9 cellular contexts compared by ENCODE assay signal in genomic region chr17:76560036-76560876, GRCh38. TPM values are rescaled to one million over a fixed set of nuclear protein-coding genes. Genes with fewer than 3 reads are reported as not detected.
DNase-seq lines count a peak whose midpoint lies in the region; ATAC-seq, FAIRE-seq and TF ChIP-seq lines count a peak whose summit lies in the region.
"Had no signal": no experiment of that assay in that cellular context is flagged by ENCODE, and none has a peak within 500 bp of the region (broad histone marks: within the 10 kb centered on the region; RNA-seq: fewer than 3 reads in every experiment).

No MANE protein-coding gene starts in this region.

- peaks cover 17% of the 10 kb centered on the region for H3K4me1 ChIP-seq in GM12878 (ENCODE audit: control insufficient read depth, insufficient read depth, low read length)
- peaks cover 17% of the 10 kb centered on the region for H3K4me1 ChIP-seq in neural progenitor cell

- 65% methylated on average over 10 of the region's 10 CpGs for WGBS in GM12878 (ENCODE audit: insufficient coverage, insufficient replicate concordance, low lambda C conversion rate, missing lambda C conversion rate)

- H3F3A ChIP-seq in neural progenitor cell (ENCODE audit: low read depth), result peaks cover 28% of the 10 kb centered on the region

- H2AFZ ChIP-seq in GM12878 (ENCODE audit: control insufficient read depth, low read depth, low read length), result no peak overlapping the region
- H2AFZ ChIP-seq in neural progenitor cell (replicated peaks), result no peak overlapping the region

- no peak for TF ChIP-seq CTCF in CD4-positive, alpha-beta T cell (IDR thresholded peaks at IDR 0.05)
- TF ChIP-seq CTCF in GM12878 (IDR thresholded peaks at IDR 0.05 in 2 of 3, conservative IDR thresholded peaks at IDR 0.05 in 1 of 3; ENCODE audit: control insufficient read depth in 2 of 3, extremely low read depth in 1 of 3, insufficient read depth in 1 of 3, low read depth in 3 of 3, low read length in 3 of 3), result no peak
- TF ChIP-seq CTCF in neural progenitor cell (IDR thresholded peaks at IDR 0.05), result no peak

- no peaks in the 10 kb centered on the region for H3K9me3 ChIP-seq in CD4-positive, alpha-beta T cell (ENCODE audit: control insufficient read depth, low read length)
- H3K9me3 ChIP-seq in GM12878 (replicated peaks; ENCODE audit: control insufficient read depth, insufficient read depth, low read length) (no peaks in the 10 kb centered on the region), neural progenitor cell (ENCODE audit: low read depth) (no peaks in the 10 kb centered on the region)

- no peak for TF ChIP-seq RAD21 in GM12878 (IDR thresholded peaks at IDR 0.05; ENCODE audit: insufficient read depth, low read depth, low read length)

- H3K36me3 Mint-ChIP-seq in CD4-positive, alpha-beta T cell (ENCODE audit: low read depth), result peaks cover 66% of the 10 kb centered on the region
- H3K36me3 Mint-ChIP-seq in IgD-negative memory B cell (peaks cover 14% of the 10 kb centered on the region), neural progenitor cell (peaks cover 18% of the 10 kb centered on the region)

- H3K27me3 ChIP-seq in CD4-positive, alpha-beta T cell (ENCODE audit: control insufficient read depth, insufficient read depth, low read length), result no peaks in the 10 kb centered on the region
- H3K27me3 ChIP-seq in GM12878 (replicated peaks in 1 of 2; ENCODE audit: control insufficient read depth in 2 of 2, insufficient read depth in 2 of 2, low read length in 1 of 2) (no peaks in the 10 kb centered on the region), neural progenitor cell (no peaks in the 10 kb centered on the region)

- in situ Hi-C loops in GM12878 (cut with MboI), result no loop called here

- CTCF ChIA-PET in CD4-positive, alpha-beta T cell (lab: Charles Lee), result interaction anchor here (0.8 to 2.4 kb wide), 3 partner anchors 21 to 64 kb away, joined by 3 to 10 read pairs (median 6); no protein-coding TSS in a partner anchor
- CTCF ChIA-PET in GM12878 (lab: Yijun Ruan, JAX), result interaction anchor here (0.7 to 7.9 kb wide), 21 partner anchors 9 to 167 kb away, joined by 3 to 146 read pairs (median 4); partner anchors contain the start of gene METTL23

- TSS peak; percentile 82 for BruUV-seq in GM12878 (replicated peaks; lab: Mats Ljungman, UMichigan)

- H3K9ac ChIP-seq in GM12878 (ENCODE audit: control insufficient read depth, insufficient read depth, low read length) (peak overlapping the region; percentile 99), neural progenitor cell (peak overlapping the region; percentile 22)

- no peaks in the 10 kb centered on the region for H3K27me3 Mint-ChIP-seq in CD4-positive, alpha-beta T cell
- H3K27me3 Mint-ChIP-seq in IgD-negative memory B cell (no peaks in the 10 kb centered on the region), neural progenitor cell (ENCODE audit: insufficient read depth, low read depth) (peaks cover 4% of the 10 kb centered on the region)

- peak overlapping the region; percentile 10 for H3K27ac ChIP-seq in CD4-positive, alpha-beta T cell (ENCODE audit: low read depth, low read length)
- H3K27ac ChIP-seq in GM12878 (ENCODE audit: control insufficient read depth, insufficient read depth) (peak overlapping the region; percentile 95), neural progenitor cell (no peak overlapping the region), substantia nigra (ENCODE audit: low read depth, low read length, poor library complexity, severe bottlenecking) (no peak overlapping the region)

- intact Hi-C loops in CD4-positive, alpha-beta T cell (cut with DNase I, micrococcal nuclease), result no loop called here
- intact Hi-C loops in GM12878 (cut with micrococcal nuclease; ENCODE audit: unreplicated experiment), result loop anchor here (10.0 kb wide), 1 partner anchor 135 kb away; no protein-coding TSS in a partner anchor

- H3K4me1 Mint-ChIP-seq in CD4-positive, alpha-beta T cell (ENCODE audit: low read depth), result peaks cover 68% of the 10 kb centered on the region
- peaks cover 43 to 48% (median 45%) of the 10 kb centered on the region in 3 donors for H3K4me1 Mint-ChIP-seq in IgD-negative memory B cell
- H3K4me1 Mint-ChIP-seq in neural progenitor cell, result peaks cover 29% of the 10 kb centered on the region

- no peaks in the 10 kb centered on the region for H3K9me3 Mint-ChIP-seq in CD4-positive, alpha-beta T cell
- H3K9me3 Mint-ChIP-seq in IgD-negative memory B cell, result no peaks in the 10 kb centered on the region
- no peaks in the 10 kb centered on the region for H3K9me3 Mint-ChIP-seq in neural progenitor cell

- H4K20me1 ChIP-seq in GM12878 (ENCODE audit: control insufficient read depth, insufficient read depth), result peaks cover 3% of the 10 kb centered on the region; the same call in 1 of the 2 replicates
- H4K20me1 ChIP-seq in neural progenitor cell (ENCODE audit: low read depth), result peaks cover 64% of the 10 kb centered on the region

- H3K27ac Mint-ChIP-seq in CD4-positive, alpha-beta T cell, result peak overlapping the region; percentile 97
- H3K27ac Mint-ChIP-seq in IgD-negative memory B cell, result peak overlapping the region; percentile 90 to 96 (median 94)
- no peak overlapping the region for H3K27ac Mint-ChIP-seq in neural progenitor cell

- DNase-seq in CD4-positive, alpha-beta T cell, result no peak
- DNase-seq in GM12878 (ENCODE audit: low read depth, low spot score), result no peak
- no peak for DNase-seq in neural progenitor cell (ENCODE audit: low spot score)
- no peak for DNase-seq in DMS53 treated with DMSO at 0.1 percent for 48 hours (lab: John Stamatoyannopoulos, UW; ENCODE audit: unreplicated experiment)
- DNase-seq in substantia nigra (lab: John Stamatoyannopoulos, UW), result no peak
- no peak for DNase-seq in NCI-H1092 (lab: John Stamatoyannopoulos, UW)
- no peak for DNase-seq in retina
- DNase-seq: NCI-H2171 had no signal

- peaks cover 7 to 19% of the 10 kb centered on the region in 2 experiments for H3K36me3 ChIP-seq in GM12878 (ENCODE audit: control insufficient read depth in 2 of 2, insufficient read depth in 2 of 2, low read length in 1 of 2)
- H3K36me3 ChIP-seq in neural progenitor cell, result peaks cover 8% of the 10 kb centered on the region

- FAIRE-seq in GM12878 (lab: Jason Lieb, UNC), result no peak

- POLR2A ChIA-PET in CD4-positive, alpha-beta T cell (lab: Charles Lee), result interaction anchor here (0.6 to 1.2 kb wide), 5 partner anchors 26 to 539 kb away, joined by 3 to 9 read pairs (median 3); no protein-coding TSS in a partner anchor
- POLR2A ChIA-PET in GM12878 (lab: Charles Lee), result interaction anchor here (0.6 to 1.6 kb wide), 9 partner anchors 9 to 148 kb away, joined by 3 to 6 read pairs (median 4); a partner anchor contains a TSS

- H3K79me2 ChIP-seq in GM12878 (ENCODE audit: control insufficient read depth, insufficient read depth, low read length) (peaks cover 63% of the 10 kb centered on the region), neural progenitor cell (ENCODE audit: low read depth) (peaks cover 61% of the 10 kb centered on the region)

- RAD21 ChIA-PET in GM12878 (lab: Charles Lee; ENCODE audit: unreplicated experiment), result interaction anchor here (0.5 to 3.0 kb wide), 10 partner anchors 9 to 497 kb away, joined by 3 to 22 read pairs (median 4); no protein-coding TSS in a partner anchor

- SMC1A ChIA-PET in GM12878 (lab: Charles Lee; ENCODE audit: uncharacterized antibody, unreplicated experiment), result interaction anchor here (0.8 to 7.2 kb wide), 11 partner anchors 9 to 64 kb away, joined by 3 to 87 read pairs (median 5); no protein-coding TSS in a partner anchor

- H3K4me3 ChIP-seq in GM12878 (peak overlapping the region; percentile 74), neural progenitor cell (no peak overlapping the region)

- TF ChIP-seq EP300 in GM12878 (IDR thresholded peaks at IDR 0.05; ENCODE audit: borderline replicate concordance in 1 of 2, control insufficient read depth in 1 of 2, low read depth in 2 of 2, low read length in 2 of 2), result no peak

- ATAC-seq in CD4-positive, alpha-beta T cell (ENCODE audit: poor library complexity), result no peak
- ATAC-seq in GM12878, result peak; percentile 6; the same call in 1 of the 3 replicates

- no peak for TF ChIP-seq POLR2A in GM12878 (IDR thresholded peaks at IDR 0.05; ENCODE audit: low read depth, low read length)

- H3K4me2 ChIP-seq in GM12878 (ENCODE audit: control insufficient read depth, insufficient read depth), result peak overlapping the region; percentile 94
- H3K4me2 ChIP-seq in neural progenitor cell, result peak overlapping the region; percentile 37

- H3K4me3 Mint-ChIP-seq in CD4-positive, alpha-beta T cell, result peak overlapping the region; percentile 79
- H3K4me3 Mint-ChIP-seq in IgD-negative memory B cell, result peak overlapping the region; percentile 23 to 96 (median 66)
- H3K4me3 Mint-ChIP-seq in neural progenitor cell, result peak overlapping the region; percentile 18

RNA-seq across cellular contexts. Expression of gene PRCD, which starts 20.4 kb away (rescaled TPM):
- not detected for total RNA-seq in CD4-positive, alpha-beta T cell
- polyA plus RNA-seq in IgD-negative memory B cell, result 24.4 TPM
- total RNA-seq in GM12878 (2013; cell fraction: nucleolus; rRNA removed), result 2.4 TPM in 2 replicates
- total RNA-seq in GM12878 (2014; rRNA removed), result 0.44 TPM in 1 of 2 replicates, not detected in the other
- 0.18 TPM in 1 of 2 replicates, not detected in the other for total RNA-seq in GM12878 (2014; rRNA removed; fragmentation: Illumina TruSeq; extraction: Trizol)
- total RNA-seq in GM12878 (2021), result 0.37 and 0.95 TPM in 2 replicates
- not detected for polyA plus RNA-seq in GM12878 (2011; ENCODE audit: low read depth)
- 0.22 and 0.49 TPM in 2 replicates for polyA plus RNA-seq in GM12878 (2011; rRNA removed)
- polyA plus RNA-seq in GM12878 (2011; cell fraction: cytosol; rRNA removed), result 0.24 and 0.48 TPM in 2 replicates
- 0.50 and 1.4 TPM in 2 replicates for polyA plus RNA-seq in GM12878 (2011; cell fraction: nucleus; rRNA removed)
- 0.45 TPM in 1 of 2 replicates, not detected in the other for polyA plus RNA-seq in GM12878 (2012)
- polyA plus RNA-seq in GM12878 (2014; fragmentation: Illumina TruSeq; extraction: Trizol), result not detected in 2 replicates
- polyA plus RNA-seq in GM12878 (2014; fragmentation: Nextera tagmentation; extraction: Ambion mirVana), result under 1 TPM in 1 of 2 experiments, not detected in 1; 0.31 TPM
- polyA plus RNA-seq in GM12878 (2014; rRNA removed), result 0.51 TPM in 1 of 2 replicates, not detected in the other
- under 1 TPM; 0.37 to 0.55 TPM for polyA plus RNA-seq in GM12878 (2016; fragmentation: Nextera tagmentation; extraction: Ambion mirVana)
- polyA minus RNA-seq in GM12878 (2011; rRNA and poly(A)+ RNA removed), result not detected in 2 replicates
- not detected in 2 replicates for polyA minus RNA-seq in GM12878 (2011; cell fraction: cytosol; rRNA and poly(A)+ RNA removed)
- polyA minus RNA-seq in GM12878 (2011; cell fraction: nucleus; rRNA and poly(A)+ RNA removed), result not detected in 2 replicates
- 0.09 TPM in 1 of 2 replicates, not detected in the other for total RNA-seq in neural progenitor cell (ENCODE audit: low replicate concordance)

RNA-seq across cellular contexts. Expression of gene CYGB, which starts 22.7 kb away (rescaled TPM):
- not detected for total RNA-seq in CD4-positive, alpha-beta T cell
- 2.1 TPM for polyA plus RNA-seq in IgD-negative memory B cell
- total RNA-seq in GM12878 (2013; cell fraction: nucleolus; rRNA removed), result not detected in 2 replicates
- 0.34 TPM in 1 of 2 replicates, not detected in the other for total RNA-seq in GM12878 (2014; rRNA removed)
- not detected in 2 replicates for total RNA-seq in GM12878 (2014; rRNA removed; fragmentation: Illumina TruSeq; extraction: Trizol)
- total RNA-seq in GM12878 (2021), result not detected in 2 replicates
- not detected for polyA plus RNA-seq in GM12878 (2011; ENCODE audit: low read depth)
- not detected in 2 replicates for polyA plus RNA-seq in GM12878 (2011; rRNA removed)
- 0.09 TPM in 1 of 2 replicates, not detected in the other for polyA plus RNA-seq in GM12878 (2011; cell fraction: cytosol; rRNA removed)
- polyA plus RNA-seq in GM12878 (2011; cell fraction: nucleus; rRNA removed), result 0.25 TPM in 1 of 2 replicates, not detected in the other
- not detected in 2 replicates for polyA plus RNA-seq in GM12878 (2012)
- not detected in 2 replicates for polyA plus RNA-seq in GM12878 (2014; fragmentation: Illumina TruSeq; extraction: Trizol)
- polyA plus RNA-seq in GM12878 (2014; fragmentation: Nextera tagmentation; extraction: Ambion mirVana), result not detected
- not detected in 2 replicates for polyA plus RNA-seq in GM12878 (2014; rRNA removed)
- not detected for polyA plus RNA-seq in GM12878 (2016; fragmentation: Nextera tagmentation; extraction: Ambion mirVana)
- 0.31 TPM in 1 of 2 replicates, not detected in the other for polyA minus RNA-seq in GM12878 (2011; rRNA and poly(A)+ RNA removed)
- not detected in 2 replicates for polyA minus RNA-seq in GM12878 (2011; cell fraction: cytosol; rRNA and poly(A)+ RNA removed)
- polyA minus RNA-seq in GM12878 (2011; cell fraction: nucleus; rRNA and poly(A)+ RNA removed), result not detected in 2 replicates
- 1.1 TPM in 1 of 2 replicates, not detected in the other for total RNA-seq in neural progenitor cell (ENCODE audit: low replicate concordance)

RNA-seq across cellular contexts. Expression of gene ST6GALNAC2, which starts 25.4 kb away (rescaled TPM):
- total RNA-seq in CD4-positive, alpha-beta T cell, result 1 to 10 TPM in 1 of 2 experiments, under 1 TPM in 1; 0.49 to 1.2 TPM
- polyA plus RNA-seq in IgD-negative memory B cell (0.68 TPM), GM12878 (2011; rRNA removed) (0.08 and 0.17 TPM in 2 replicates), GM12878 (2014; fragmentation: Illumina TruSeq; extraction: Trizol) (not detected in 2 replicates), GM12878 (2014; fragmentation: Nextera tagmentation; extraction: Ambion mirVana) (not detected), GM12878 (2014; rRNA removed) (0.18 TPM in 1 of 2 replicates, not detected in the other), GM12878 (2016; fragmentation: Nextera tagmentation; extraction: Ambion mirVana) (under 1 TPM in 1 of 2 experiments, not detected in 1; 0.24 TPM)
- total RNA-seq in GM12878 (2013; cell fraction: nucleolus; rRNA removed), result not detected in 2 replicates
- total RNA-seq in GM12878 (2014; rRNA removed) (0.23 TPM in 1 of 2 replicates, not detected in the other), GM12878 (2014; rRNA removed; fragmentation: Illumina TruSeq; extraction: Trizol) (not detected in 2 replicates), GM12878 (2021) (0.13 and 0.41 TPM in 2 replicates), neural progenitor cell (ENCODE audit: low replicate concordance) (0.28 TPM in 1 of 2 replicates, not detected in the other)
- polyA plus RNA-seq in GM12878 (2011; ENCODE audit: low read depth), result 0.12 TPM
- polyA plus RNA-seq in GM12878 (2011; cell fraction: cytosol; rRNA removed), result 0.06 and 0.12 TPM in 2 replicates
- polyA plus RNA-seq in GM12878 (2011; cell fraction: nucleus; rRNA removed), result 0.15 and 1.2 TPM in 2 replicates
- 0.28 TPM in 1 of 2 replicates, not detected in the other for polyA plus RNA-seq in GM12878 (2012)
- polyA minus RNA-seq in GM12878 (2011; rRNA and poly(A)+ RNA removed), result not detected in 2 replicates
- not detected in 2 replicates for polyA minus RNA-seq in GM12878 (2011; cell fraction: cytosol; rRNA and poly(A)+ RNA removed)
- polyA minus RNA-seq in GM12878 (2011; cell fraction: nucleus; rRNA and poly(A)+ RNA removed), result not detected in 2 replicates

RNA-seq across cellular contexts. Expression of gene RHBDF2, which starts 59.0 kb away (rescaled TPM):
- 10 to 100 TPM; 22.6 to 24.9 TPM for total RNA-seq in CD4-positive, alpha-beta T cell
- polyA plus RNA-seq in IgD-negative memory B cell, result 160 TPM
- 130 and 159 TPM in 2 replicates for total RNA-seq in GM12878 (2013; cell fraction: nucleolus; rRNA removed)
- total RNA-seq in GM12878 (2014; rRNA removed), result 22.5 and 31.1 TPM in 2 replicates
- total RNA-seq in GM12878 (2014; rRNA removed; fragmentation: Illumina TruSeq; extraction: Trizol), result 10.9 and 12.2 TPM in 2 replicates
- 30.5 and 43.0 TPM in 2 replicates for total RNA-seq in GM12878 (2021)
- polyA plus RNA-seq in GM12878 (2011; ENCODE audit: low read depth), result 10.0 TPM
- polyA plus RNA-seq in GM12878 (2011; rRNA removed), result 2.0 and 6.5 TPM in 2 replicates
- polyA plus RNA-seq in GM12878 (2011; cell fraction: cytosol; rRNA removed), result 7.1 and 8.0 TPM in 2 replicates
- 52.8 and 56.2 TPM in 2 replicates for polyA plus RNA-seq in GM12878 (2011; cell fraction: nucleus; rRNA removed)
- 34.5 and 40.1 TPM in 2 replicates for polyA plus RNA-seq in GM12878 (2012)
- polyA plus RNA-seq in GM12878 (2014; fragmentation: Illumina TruSeq; extraction: Trizol), result 3.7 and 12.9 TPM in 2 replicates
- 1 to 10 TPM in 1 of 2 experiments, under 1 TPM in 1; 0.97 to 1.1 TPM for polyA plus RNA-seq in GM12878 (2014; fragmentation: Nextera tagmentation; extraction: Ambion mirVana)
- polyA plus RNA-seq in GM12878 (2014; rRNA removed), result 38.3 and 42.4 TPM in 2 replicates
- 10 to 100 TPM; 24.5 to 26.4 TPM for polyA plus RNA-seq in GM12878 (2016; fragmentation: Nextera tagmentation; extraction: Ambion mirVana)
- 7.6 and 15.0 TPM in 2 replicates for polyA minus RNA-seq in GM12878 (2011; rRNA and poly(A)+ RNA removed)
- polyA minus RNA-seq in GM12878 (2011; cell fraction: cytosol; rRNA and poly(A)+ RNA removed), result 7.0 and 7.6 TPM in 2 replicates
- polyA minus RNA-seq in GM12878 (2011; cell fraction: nucleus; rRNA and poly(A)+ RNA removed), result 14.9 and 27.1 TPM in 2 replicates
- 0.79 and 5.0 TPM in 2 replicates for total RNA-seq in neural progenitor cell (ENCODE audit: low replicate concordance)

Comparison
In these comparisons a context has a peak if more than half of its experiments do, and no peak if none do; other contexts are left out.
1. H3K27ac ChIP-seq: peak in CD4-positive, alpha-beta T cell (single experiment) and GM12878 (single experiment); none in neural progenitor cell (single experiment) and substantia nigra (single experiment).
2. H3K4me3 Mint-ChIP-seq: peak in every context shown above with its lines; median percentile 79 in CD4-positive, alpha-beta T cell; 66 in IgD-negative memory B cell; 18 in neural progenitor cell.